ENCODE assay signal across 11 cellular contexts in the genomic region with DNA sequence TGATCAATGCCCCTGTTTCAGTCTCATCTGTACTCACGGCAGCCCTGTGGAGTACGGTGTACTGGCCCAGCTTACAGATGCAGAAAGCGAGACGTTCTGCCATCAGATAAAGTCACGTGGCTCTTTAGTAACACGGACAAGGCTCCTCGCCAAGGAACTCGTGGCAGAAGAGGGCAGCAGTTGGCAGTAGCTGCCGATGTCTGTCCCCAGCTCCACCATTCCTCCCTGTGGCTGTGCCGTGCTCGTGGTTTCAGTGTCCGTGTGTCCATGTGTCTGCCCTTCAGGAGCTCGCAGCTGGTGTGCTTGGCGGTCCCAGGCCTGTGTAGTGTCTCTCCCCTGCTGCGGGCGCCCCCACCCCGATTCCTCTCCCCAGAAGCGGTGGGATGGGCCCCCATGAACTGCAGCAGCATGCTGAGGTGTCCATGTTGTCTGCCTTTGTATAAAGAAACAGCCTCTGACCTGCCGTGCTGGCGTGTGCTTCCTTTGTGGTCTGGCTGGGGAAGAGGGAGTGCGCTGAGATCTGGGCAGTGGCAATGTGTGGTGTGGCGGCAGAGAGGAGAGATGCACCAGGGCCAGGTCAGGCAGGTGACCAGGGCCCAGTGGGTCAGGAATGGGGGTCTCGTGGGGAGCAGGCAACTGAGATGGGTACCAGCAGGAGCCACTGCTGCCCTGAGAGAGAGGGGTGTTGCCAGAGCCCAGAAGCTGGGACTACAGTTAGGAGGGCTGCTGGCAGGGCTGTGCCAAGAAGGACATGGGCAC. TPM values are rescaled to one million over a fixed set of nuclear protein-coding genes. Genes with fewer than 3 reads are reported as not detected.
DNase-seq lines count a peak whose midpoint lies in the region; ATAC-seq and TF ChIP-seq lines count a peak whose summit lies in the region.
"Had no signal": no experiment of that assay in that cellular context is flagged by ENCODE, and none has a peak within 500 bp of the region (broad histone marks: within the 10 kb centered on the region; RNA-seq: fewer than 3 reads in every experiment).

No MANE protein-coding gene starts in this region.

- H3K36me3 ChIP-seq in right lobe of liver = peaks cover 0 to 35% (median 12%) of the 10 kb centered on the region in 4 donors
- no peaks in the 10 kb centered on the region for H3K36me3 ChIP-seq in testis (ENCODE audit: low read depth, missing control alignments)
- H3K36me3 ChIP-seq in BE2C = peaks cover 21% of the 10 kb centered on the region

- no peak overlapping the region for H3K4me3 Mint-ChIP-seq in T-helper 1 cell treated with Interleukin-12 subunit alpha and Interleukin-12 subunit beta and Interleukin-4 antibody, amounts not matched to agents 30 μg/mL and 1 μg/mL, for 36 hours
- H3K4me3 Mint-ChIP-seq in brain = no peak overlapping the region

- peaks cover 20% of the 10 kb centered on the region for H3K36me3 Mint-ChIP-seq in T-helper 1 cell treated with Interleukin-12 subunit alpha and Interleukin-12 subunit beta and Interleukin-4 antibody, amounts not matched to agents 30 μg/mL and 1 μg/mL, for 36 hours (ENCODE audit: low read depth)
- peaks cover 57% of the 10 kb centered on the region for H3K36me3 Mint-ChIP-seq in brain

- H3K27ac ChIP-seq in right lobe of liver (peak overlapping the region in 2 of 3 donors; percentile 55 to 60), testis (peak overlapping the region; percentile 11 to 26)
- H3K27ac ChIP-seq: hepatocyte, Peyer's patch had no signal

- no peaks in the 10 kb centered on the region for H3K9me3 ChIP-seq in right lobe of liver
- H3K9me3 ChIP-seq in testis = no peaks in the 10 kb centered on the region
- no peaks in the 10 kb centered on the region for H3K9me3 ChIP-seq in BE2C
- H3K9me3 ChIP-seq: Peyer's patch had no signal

- peaks cover 0 to 6% (median 0%) of the 10 kb centered on the region in 4 donors for H3K4me1 ChIP-seq in right lobe of liver
- peaks cover 23% of the 10 kb centered on the region for H3K4me1 ChIP-seq in testis
- no peaks in the 10 kb centered on the region for H3K4me1 ChIP-seq in BE2C

- peak overlapping the region; percentile 26 for H3K27ac Mint-ChIP-seq in T-helper 1 cell treated with Interleukin-12 subunit alpha and Interleukin-12 subunit beta and Interleukin-4 antibody, amounts not matched to agents 30 μg/mL and 1 μg/mL, for 36 hours
- peak overlapping the region in 4 of 5 experiments; percentile 6 to 87 (median 78) for H3K27ac Mint-ChIP-seq in brain

- no peak for TF ChIP-seq CTCF in brain (conservative IDR thresholded peaks at IDR 0.05)
- TF ChIP-seq CTCF in right lobe of liver (IDR thresholded peaks at IDR 0.05) = no peak
- TF ChIP-seq CTCF in testis (IDR thresholded peaks at IDR 0.05) = no peak
- no peak for TF ChIP-seq CTCF in BE2C (IDR thresholded peaks at IDR 0.05; ENCODE audit: low read depth, low read length)
- TF ChIP-seq CTCF in GM10266 (IDR thresholded peaks at IDR 0.05; ENCODE audit: control insufficient read depth, insufficient read depth, low read depth, missing control alignments) = no peak

- 52% methylated on average over 10 of the region's 23 CpGs for WGBS in right lobe of liver (ENCODE audit: insufficient coverage, low coverage, low lambda C conversion rate, missing lambda C conversion rate)
- WGBS in testis, 2 donors = 72 to 76% methylated on average over 13 to 23 of the region's 23 CpGs

- H3K27me3 Mint-ChIP-seq in T-helper 1 cell treated with Interleukin-12 subunit alpha and Interleukin-12 subunit beta and Interleukin-4 antibody, amounts not matched to agents 30 μg/mL and 1 μg/mL, for 36 hours (ENCODE audit: low read depth) = no peaks in the 10 kb centered on the region
- no peaks in the 10 kb centered on the region for H3K27me3 Mint-ChIP-seq in brain

- intact Hi-C loops in right lobe of liver (cut with DNase I) = no loop called here
- intact Hi-C loops in testis (cut with DNase I; ENCODE audit: low total_unique reads) = no loop called here

- no peaks in the 10 kb centered on the region for H3K4me1 Mint-ChIP-seq in T-helper 1 cell treated with Interleukin-12 subunit alpha and Interleukin-12 subunit beta and Interleukin-4 antibody, amounts not matched to agents 30 μg/mL and 1 μg/mL, for 36 hours (ENCODE audit: low read depth)
- H3K4me1 Mint-ChIP-seq in brain = peaks cover 19% of the 10 kb centered on the region

- H3K4me3 ChIP-seq in right lobe of liver (no peak overlapping the region), testis (no peak overlapping the region), BE2C (ENCODE audit: low read depth, low read length) (no peak overlapping the region)
- H3K4me3 ChIP-seq: hepatocyte, Peyer's patch had no signal

- TF ChIP-seq POLR2A in right lobe of liver (IDR thresholded peaks at IDR 0.05) (no peak), testis (IDR thresholded peaks at IDR 0.05) (no peak)

- no peaks in the 10 kb centered on the region for H3K27me3 ChIP-seq in right lobe of liver
- H3K27me3 ChIP-seq in testis = no peaks in the 10 kb centered on the region
- no peaks in the 10 kb centered on the region for H3K27me3 ChIP-seq in BE2C
- H3K27me3 ChIP-seq: hepatocyte, Peyer's patch had no signal

- peak; percentile 86 to 92 (median 89) for ATAC-seq in right lobe of liver

- H3K9me3 Mint-ChIP-seq in T-helper 1 cell treated with Interleukin-12 subunit alpha and Interleukin-12 subunit beta and Interleukin-4 antibody, amounts not matched to agents 30 μg/mL and 1 μg/mL, for 36 hours = no peaks in the 10 kb centered on the region
- no peaks in the 10 kb centered on the region for H3K9me3 Mint-ChIP-seq in brain

- no peak for DNase-seq in T-helper 1 cell
- peak; percentile 67 to 86 (median 84) for DNase-seq in right lobe of liver
- no peak for DNase-seq in testis
- no peak for DNase-seq in activated naive CD4-positive, alpha-beta T cell (lab: John Stamatoyannopoulos, UW)
- no peak for DNase-seq in BE2C
- no peak for DNase-seq in GM10266 (ENCODE audit: extremely low spot score)
- DNase-seq: activated effector memory CD4-positive, alpha-beta T cell treated with anti-CD3 and anti-CD28 coated beads, Interleukin-2, amount 50 U/mL, for 16 hours; Peyer's patch had no signal

RNA-seq across cellular contexts. Expression of gene RHBDD2, which starts 9.8 kb away (rescaled TPM):
- 367 TPM for polyA plus RNA-seq in brain (ENCODE audit: insufficient read depth, low read depth, low replicate concordance)
- 10 to 100 TPM; 24.4 to 56.1 (median 31.7) TPM for total RNA-seq in right lobe of liver
- 100 to 1,000 TPM; 106 to 109 TPM for total RNA-seq in testis
- 161 TPM for polyA plus RNA-seq in testis (ENCODE audit: insufficient read depth, low read depth, low replicate concordance)
- polyA plus RNA-seq in BE2C (2012; ENCODE audit: insufficient read depth, insufficient read length, low read depth) = 162 TPM

RNA-seq across cellular contexts. Expression of gene POR, which starts 26.3 kb away (rescaled TPM):
- polyA plus RNA-seq in brain (ENCODE audit: insufficient read depth, low read depth, low replicate concordance) (109 TPM), testis (ENCODE audit: insufficient read depth, low read depth, low replicate concordance) (98.5 TPM)
- total RNA-seq in right lobe of liver (1,000 to 10,000 TPM in 1 of 6 experiments, 100 to 1,000 TPM in 5; 370 to 1,042 (median 725) TPM), testis (100 to 1,000 TPM; 122 to 169 TPM)
- polyA plus RNA-seq in BE2C (2012; ENCODE audit: insufficient read depth, insufficient read length, low read depth) = 85.5 TPM

Comparison
In these comparisons a context has a peak if more than half of its experiments do, and no peak if none do; other contexts are left out.
1. DNase-seq: peak in right lobe of liver (3 of 3); none in T-helper 1 cell (0 of 5), testis (single experiment), activated naive CD4-positive, alpha-beta T cell (0 of 4), BE2C (single experiment) and GM10266 (single experiment).